Comparison of ENCODE assay signal across 8 cellular contexts in genomic region chr10:22615819-22616499, GRCh38.
DNase-seq lines count a peak whose midpoint lies in the region; ATAC-seq and TF ChIP-seq lines count a peak whose summit lies in the region.

No MANE protein-coding gene starts in this region.

- H3K27me3 Mint-ChIP-seq in activated CD8-positive, alpha-beta memory T cell treated with anti-CD3 and anti-CD28 coated beads, Interleukin-2, amount 10 ng/mL, durations not matched to agents 7 days and 5 days: no peaks in the 10 kb centered on the region
- H3K27me3 Mint-ChIP-seq in stimulated activated memory B cell treated with anti-CD40 and anti-IgM and Interleukin-4, amounts not matched to agents 10 μg/mL and 1 μg/mL and 100 μg/mL, for 72 hours: no peaks in the 10 kb centered on the region

- peak overlapping the region; percentile 86 for H3K27ac Mint-ChIP-seq in activated CD8-positive, alpha-beta memory T cell treated with anti-CD3 and anti-CD28 coated beads, Interleukin-2, amount 10 ng/mL, durations not matched to agents 7 days and 5 days
- peak overlapping the region; percentile 95 for H3K27ac Mint-ChIP-seq in stimulated activated memory B cell treated with anti-CD40 and anti-IgM and Interleukin-4, amounts not matched to agents 10 μg/mL and 1 μg/mL and 100 μg/mL, for 72 hours

- peak; percentile 59 for ATAC-seq in activated CD8-positive, alpha-beta memory T cell treated with anti-CD3 and anti-CD28 coated beads, Interleukin-2, amount 10 ng/mL, durations not matched to agents 7 days and 5 days
- ATAC-seq in left cardiac atrium: peak; percentile 38 to 56
- ATAC-seq in stimulated activated memory B cell treated with anti-CD40 and anti-IgM and Interleukin-4, amounts not matched to agents 10 μg/mL and 1 μg/mL and 100 μg/mL, for 72 hours: peak; percentile 91

- POLR2A ChIA-PET in HEK293 (lab: Yijun Ruan, JAX): no interaction called here

- no peaks in the 10 kb centered on the region for H3K9me3 Mint-ChIP-seq in activated CD8-positive, alpha-beta memory T cell treated with anti-CD3 and anti-CD28 coated beads, Interleukin-2, amount 10 ng/mL, durations not matched to agents 7 days and 5 days (ENCODE audit: low read depth)
- no peaks in the 10 kb centered on the region for H3K9me3 Mint-ChIP-seq in stimulated activated memory B cell treated with anti-CD40 and anti-IgM and Interleukin-4, amounts not matched to agents 10 μg/mL and 1 μg/mL and 100 μg/mL, for 72 hours

- no peak for TF ChIP-seq CTCF in HEK293 (tag by site-specific recombination; IDR thresholded peaks at IDR 0.05)

- peaks cover 12% of the 10 kb centered on the region for H3K36me3 Mint-ChIP-seq in activated CD8-positive, alpha-beta memory T cell treated with anti-CD3 and anti-CD28 coated beads, Interleukin-2, amount 10 ng/mL, durations not matched to agents 7 days and 5 days
- H3K36me3 Mint-ChIP-seq in stimulated activated memory B cell treated with anti-CD40 and anti-IgM and Interleukin-4, amounts not matched to agents 10 μg/mL and 1 μg/mL and 100 μg/mL, for 72 hours: peaks cover 20% of the 10 kb centered on the region

- intact Hi-C loops in left cardiac atrium (cut with DNase I): no loop called here

- H3K9me3 ChIP-seq in HEK293 (ENCODE audit: control insufficient read depth, insufficient read depth, low read depth, low read length): no peaks in the 10 kb centered on the region
- no peaks in the 10 kb centered on the region for H3K9me3 ChIP-seq in SJCRH30 (replicated peaks)

- H3K4me3 Mint-ChIP-seq in activated CD8-positive, alpha-beta memory T cell treated with anti-CD3 and anti-CD28 coated beads, Interleukin-2, amount 10 ng/mL, durations not matched to agents 7 days and 5 days: peak overlapping the region; percentile 70
- H3K4me3 Mint-ChIP-seq in stimulated activated memory B cell treated with anti-CD40 and anti-IgM and Interleukin-4, amounts not matched to agents 10 μg/mL and 1 μg/mL and 100 μg/mL, for 72 hours: peak overlapping the region; percentile 91

- peak; percentile 45 for DNase-seq in SKM-1 treated with dmso at 0.1 percent for 144 hours (lab: John Stamatoyannopoulos, UW; ENCODE audit: unreplicated experiment)
- DNase-seq in SKM-1 (lab: John Stamatoyannopoulos, UW; ENCODE audit: unreplicated experiment): no peak
- DNase-seq in MV-4-11 (lab: John Stamatoyannopoulos, UW): peak; percentile 77
- peak; percentile 73 for DNase-seq in activated CD8-positive, alpha-beta memory T cell treated with anti-CD3 and anti-CD28 coated beads, Interleukin-2, amount 10 ng/mL, durations not matched to agents 7 days and 5 days
- DNase-seq in left cardiac atrium: peak; percentile 46
- DNase-seq in SJCRH30: no peak

- H3K36me3 ChIP-seq in HEK293 (ENCODE audit: control insufficient read depth in 2 of 2, insufficient read depth in 1 of 2, low read length in 2 of 2): no peaks in the 10 kb centered on the region
- H3K36me3 ChIP-seq in SJCRH30: no peaks in the 10 kb centered on the region

- H3K27me3 ChIP-seq in SJCRH30: no peaks in the 10 kb centered on the region

- H3K4me3 ChIP-seq in HEK293 (ENCODE audit: low read depth, low read length): no peak overlapping the region
- H3K4me3 ChIP-seq in SJCRH30: no peak overlapping the region

- H3K27ac ChIP-seq in HEK293 (ENCODE audit: extremely low read depth, low read depth, low read length) (no peak overlapping the region; the same call in 1 of the 2 replicates), SJCRH30 (no peak overlapping the region)

- peaks cover 95% of the 10 kb centered on the region for H3K4me1 Mint-ChIP-seq in activated CD8-positive, alpha-beta memory T cell treated with anti-CD3 and anti-CD28 coated beads, Interleukin-2, amount 10 ng/mL, durations not matched to agents 7 days and 5 days
- peaks cover 87% of the 10 kb centered on the region for H3K4me1 Mint-ChIP-seq in stimulated activated memory B cell treated with anti-CD40 and anti-IgM and Interleukin-4, amounts not matched to agents 10 μg/mL and 1 μg/mL and 100 μg/mL, for 72 hours

- CTCF ChIA-PET in HEK293 (lab: Yijun Ruan, JAX): interaction anchor here (0.5 to 1.3 kb wide), 3 partner anchors 9 to 512 kb away, joined by 3 to 4 read pairs (median 3); no protein-coding TSS in a partner anchor
- CTCF ChIA-PET in activated CD8-positive, alpha-beta memory T cell treated with anti-CD3 and anti-CD28 coated beads, Interleukin-2, amount 10 ng/mL, durations not matched to agents 7 days and 5 days (lab: Charles Lee): interaction anchor here (0.7 to 2.9 kb wide), 7 partner anchors 15 to 65 kb away, joined by 3 to 15 read pairs (median 3); no protein-coding TSS in a partner anchor

- H3K4me1 ChIP-seq in HEK293 (ENCODE audit: control insufficient read depth, insufficient read depth, low read length) (peaks cover 14% of the 10 kb centered on the region), SJCRH30 (peaks cover 7% of the 10 kb centered on the region; the same call in 1 of the 2 replicates)

TF ChIP-seq in HEK293, 187 proteins besides CTCF, POLR2A, EP300 and RAD21 (continues in another document):
- TF ChIP-seq KLF7 (tag by site-specific recombination; IDR thresholded peaks at IDR 0.05; ENCODE audit: borderline replicate concordance) (no peak), ZNF791 (tag by site-specific recombination; IDR thresholded peaks at IDR 0.05) (no peak), SP3 (tag by site-specific recombination; IDR thresholded peaks at IDR 0.05) (peak; percentile 29; the same call in 1 of the 2 replicates), ZNF677 (tag by site-specific recombination; IDR thresholded peaks at IDR 0.05) (no peak), GLIS2 (tag by site-specific recombination; IDR thresholded peaks at IDR 0.05) (peak; percentile 56), SETDB1 (IDR thresholded peaks at IDR 0.05; ENCODE audit: insufficient read length, low read length) (peak; percentile 26), ZNF510 (tag by site-specific recombination; IDR thresholded peaks at IDR 0.05; ENCODE audit: insufficient replicate concordance) (no peak), ZNF521 (tag by site-specific recombination; IDR thresholded peaks at IDR 0.05) (no peak), ZNF768 (tag by site-specific recombination; IDR thresholded peaks at IDR 0.05) (no peak), ZNF792 (tag by site-specific recombination; IDR thresholded peaks at IDR 0.05) (no peak), ZNF560 (tag by site-specific recombination; IDR thresholded peaks at IDR 0.05; ENCODE audit: borderline replicate concordance) (no peak), ZNF169 (tag by site-specific recombination; IDR thresholded peaks at IDR 0.05) (no peak), PBX3 (CRISPR knock-in tag; IDR thresholded peaks at IDR 0.05) (no peak), ZNF202 (tag by site-specific recombination; IDR thresholded peaks at IDR 0.05; ENCODE audit: borderline replicate concordance) (0 out of 2 replicates have a peak, but pooled peaks have one; percentile 14)
- TF ChIP-seq, protein P1, sequence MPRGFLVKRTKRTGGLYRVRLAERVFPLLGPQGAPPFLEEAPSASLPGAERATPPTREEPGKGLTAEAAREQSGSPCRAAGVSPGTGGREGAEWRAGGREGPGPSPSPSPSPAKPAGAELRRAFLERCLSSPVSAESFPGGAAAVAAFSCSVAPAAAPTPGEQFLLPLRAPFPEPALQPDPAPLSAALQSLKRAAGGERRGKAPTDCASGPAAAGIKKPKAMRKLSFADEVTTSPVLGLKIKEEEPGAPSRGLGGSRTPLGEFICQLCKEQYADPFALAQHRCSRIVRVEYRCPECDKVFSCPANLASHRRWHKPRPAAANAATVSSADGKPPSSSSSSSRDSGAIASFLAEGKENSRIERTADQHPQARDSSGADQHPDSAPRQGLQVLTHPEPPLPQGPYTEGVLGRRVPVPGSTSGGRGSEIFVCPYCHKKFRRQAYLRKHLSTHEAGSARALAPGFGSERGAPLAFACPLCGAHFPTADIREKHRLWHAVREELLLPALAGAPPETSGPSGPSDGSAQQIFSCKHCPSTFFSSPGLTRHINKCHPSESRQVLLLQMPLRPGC (tag by site-specific recombination; IDR thresholded peaks at IDR 0.05): 0 out of 2 replicates have a peak, but pooled peaks have one; percentile 11
- TF ChIP-seq, protein P2, sequence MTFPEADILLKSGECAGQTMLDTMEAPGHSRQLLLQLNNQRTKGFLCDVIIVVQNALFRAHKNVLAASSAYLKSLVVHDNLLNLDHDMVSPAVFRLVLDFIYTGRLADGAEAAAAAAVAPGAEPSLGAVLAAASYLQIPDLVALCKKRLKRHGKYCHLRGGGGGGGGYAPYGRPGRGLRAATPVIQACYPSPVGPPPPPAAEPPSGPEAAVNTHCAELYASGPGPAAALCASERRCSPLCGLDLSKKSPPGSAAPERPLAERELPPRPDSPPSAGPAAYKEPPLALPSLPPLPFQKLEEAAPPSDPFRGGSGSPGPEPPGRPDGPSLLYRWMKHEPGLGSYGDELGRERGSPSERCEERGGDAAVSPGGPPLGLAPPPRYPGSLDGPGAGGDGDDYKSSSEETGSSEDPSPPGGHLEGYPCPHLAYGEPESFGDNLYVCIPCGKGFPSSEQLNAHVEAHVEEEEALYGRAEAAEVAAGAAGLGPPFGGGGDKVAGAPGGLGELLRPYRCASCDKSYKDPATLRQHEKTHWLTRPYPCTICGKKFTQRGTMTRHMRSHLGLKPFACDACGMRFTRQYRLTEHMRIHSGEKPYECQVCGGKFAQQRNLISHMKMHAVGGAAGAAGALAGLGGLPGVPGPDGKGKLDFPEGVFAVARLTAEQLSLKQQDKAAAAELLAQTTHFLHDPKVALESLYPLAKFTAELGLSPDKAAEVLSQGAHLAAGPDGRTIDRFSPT (tag by site-specific recombination; IDR thresholded peaks at IDR 0.05): peak; percentile 84
- TF ChIP-seq, protein P3, sequence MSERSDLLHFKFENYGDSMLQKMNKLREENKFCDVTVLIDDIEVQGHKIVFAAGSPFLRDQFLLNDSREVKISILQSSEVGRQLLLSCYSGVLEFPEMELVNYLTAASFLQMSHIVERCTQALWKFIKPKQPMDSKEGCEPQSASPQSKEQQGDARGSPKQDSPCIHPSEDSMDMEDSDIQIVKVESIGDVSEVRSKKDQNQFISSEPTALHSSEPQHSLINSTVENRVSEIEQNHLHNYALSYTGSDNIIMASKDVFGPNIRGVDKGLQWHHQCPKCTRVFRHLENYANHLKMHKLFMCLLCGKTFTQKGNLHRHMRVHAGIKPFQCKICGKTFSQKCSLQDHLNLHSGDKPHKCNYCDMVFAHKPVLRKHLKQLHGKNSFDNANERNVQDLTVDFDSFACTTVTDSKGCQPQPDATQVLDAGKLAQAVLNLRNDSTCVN (tag by site-specific recombination; optimal IDR thresholded peaks at IDR 0.05): no peak

Comparison
In these comparisons a context has a peak if more than half of its experiments do, and no peak if none do; other contexts are left out.
1. DNase-seq: peak in SKM-1 treated with dmso at 0.1 percent for 144 hours (single experiment), MV-4-11 (single experiment), activated CD8-positive, alpha-beta memory T cell treated with anti-CD3 and anti-CD28 coated beads, Interleukin-2, amount 10 ng/mL, durations not matched to agents 7 days and 5 days (single experiment) and left cardiac atrium (single experiment); none in SKM-1 (single experiment) and SJCRH30 (0 of 2).
2. Peak in every context shown above with its lines, with median percentiles within 50 percentile points of each other: ATAC-seq.